In the genomic region with DNA sequence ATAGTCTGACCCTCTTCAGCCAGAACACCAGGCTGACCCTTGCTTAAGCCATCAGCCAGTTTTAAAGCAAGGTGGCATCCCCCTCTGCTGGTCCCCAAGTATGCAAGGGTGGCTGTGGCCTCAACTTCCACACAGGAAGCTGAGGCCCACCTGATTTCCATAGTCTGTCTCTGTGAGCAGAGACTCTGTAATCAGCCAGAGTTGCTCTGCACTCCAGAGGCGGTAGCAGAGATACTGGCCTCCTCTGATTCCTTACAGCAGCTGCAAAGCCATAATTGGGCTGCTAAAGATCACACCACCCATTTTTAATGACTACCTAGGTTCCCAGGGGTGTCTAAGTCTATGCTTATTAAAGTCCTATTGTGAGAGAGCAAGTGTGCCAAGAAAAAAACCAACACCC, we compare ENCODE assay signal across 9 cellular contexts. TPM values are rescaled to one million over a fixed set of nuclear protein-coding genes. Genes with fewer than 3 reads are reported as not detected.
DNase-seq lines count a peak whose midpoint lies in the region; ATAC-seq and TF ChIP-seq lines count a peak whose summit lies in the region.
"Had no signal": no experiment of that assay in that cellular context is flagged by ENCODE, and none has a peak within 500 bp of the region (broad histone marks: within the 10 kb centered on the region; RNA-seq: fewer than 3 reads in every experiment).

No MANE protein-coding gene starts in this region.

- no peaks in the 10 kb centered on the region for H3K27me3 ChIP-seq in breast epithelium

- no peak for TF ChIP-seq POLR2A in breast epithelium (IDR thresholded peaks at IDR 0.05)

- peaks cover 30% of the 10 kb centered on the region for H3K4me1 Mint-ChIP-seq in MCF 10A (ENCODE audit: insufficient read depth, unreplicated experiment)
- H3K4me1 Mint-ChIP-seq in type B pancreatic cell (ENCODE audit: unreplicated experiment), result peaks cover 15% of the 10 kb centered on the region

- peaks cover 3 to 16% of the 10 kb centered on the region in 2 donors for H3K4me1 ChIP-seq in breast epithelium

- H3K27me3 Mint-ChIP-seq in MCF 10A (ENCODE audit: insufficient read depth, unreplicated experiment) (no peaks in the 10 kb centered on the region), type B pancreatic cell (no peaks in the 10 kb centered on the region)

- no peaks in the 10 kb centered on the region for H3K9me3 ChIP-seq in breast epithelium

- intact Hi-C loops in MCF 10A (cut with micrococcal nuclease) (no loop called here), breast epithelium (cut with DNase I; ENCODE audit: low total_unique reads) (no loop called here)

- no peak for DNase-seq in MCF 10A (ENCODE audit: unreplicated experiment)
- DNase-seq in breast epithelium (ENCODE audit: low spot score in 2 of 2), result no peak
- peak; percentile 55 for DNase-seq in RKO (ENCODE audit: low spot score)
- no peak for DNase-seq in fibroblast of the aortic adventitia (ENCODE audit: low read depth)
- no peak for DNase-seq in type B pancreatic cell (ENCODE audit: extremely low spot score, unreplicated experiment)
- no peak for DNase-seq in GOT3 (lab: John Stamatoyannopoulos, UW)
- DNase-seq: NCI-H82 had no signal

- TF ChIP-seq CTCF in MCF 10A (IDR thresholded peaks at IDR 0.05; ENCODE audit: unreplicated experiment) (no peak), breast epithelium (IDR thresholded peaks at IDR 0.05) (no peak), fibroblast of the aortic adventitia (IDR thresholded peaks at IDR 0.05; ENCODE audit: insufficient read depth, low read length) (no peak), type B pancreatic cell (conservative IDR thresholded peaks at IDR 0.05) (no peak)

- H3K27ac ChIP-seq in breast epithelium, result no peak overlapping the region

- CTCF ChIA-PET in MCF 10A (lab: Yijun Ruan, JAX), result interaction anchor here (0.5 to 1.6 kb wide), 3 partner anchors 8 to 431 kb away, joined by 3 to 6 read pairs (median 4); no protein-coding TSS in a partner anchor

- no peaks in the 10 kb centered on the region for H3K9me3 Mint-ChIP-seq in MCF 10A (ENCODE audit: unreplicated experiment)
- H3K9me3 Mint-ChIP-seq in type B pancreatic cell, result no peaks in the 10 kb centered on the region

- POLR2A ChIA-PET in MCF 10A (lab: Yijun Ruan, JAX), result interaction anchor here (0.6 to 4.0 kb wide), 11 partner anchors 7 to 307 kb away, joined by 3 to 46 read pairs (median 5); no protein-coding TSS in a partner anchor

- H3K27ac Mint-ChIP-seq in MCF 10A (ENCODE audit: low read depth, unreplicated experiment), result no peak overlapping the region
- H3K27ac Mint-ChIP-seq in type B pancreatic cell, result peak overlapping the region; percentile 98

- ATAC-seq in HG03039 (IDR thresholded peaks at IDR 0.05; ENCODE audit: unreplicated experiment), result no peak
- ATAC-seq in activated CD4-positive, CD25-positive, alpha-beta regulatory T cell treated with anti-CD3 and anti-CD28 coated beads, Interleukin-2, amount 50 U/mL, for 24 hours, result no peak

- BruUV-seq in MCF 10A (replicated peaks; lab: Mats Ljungman, UMichigan), result no TSS peak

- H3K36me3 ChIP-seq in breast epithelium, result no peaks in the 10 kb centered on the region

- H3K4me3 Mint-ChIP-seq in MCF 10A (ENCODE audit: unreplicated experiment) (peak overlapping the region; percentile 97), type B pancreatic cell (peak overlapping the region; percentile 98)

- H3K4me3 ChIP-seq in breast epithelium (no peak overlapping the region), fibroblast of the aortic adventitia (ENCODE audit: low read depth, low read length) (peak overlapping the region; percentile 18)

- H3K36me3 Mint-ChIP-seq in MCF 10A (ENCODE audit: insufficient read depth, unreplicated experiment), result peaks cover 66% of the 10 kb centered on the region
- peaks cover 23% of the 10 kb centered on the region for H3K36me3 Mint-ChIP-seq in type B pancreatic cell

RNA-seq across cellular contexts. Expression of a gene that starts 1.8 kb away (rescaled TPM):
- total RNA-seq in MCF 10A (2022), result 155 and 200 TPM in 2 replicates
- total RNA-seq in breast epithelium, result 10 to 100 TPM; 39.4 to 86.4 (median 51.5) TPM
- 29.2 and 66.9 TPM in 2 replicates for total RNA-seq in fibroblast of the aortic adventitia (ENCODE audit: low replicate concordance)
- 112 and 115 TPM in 2 replicates for total RNA-seq in type B pancreatic cell (ENCODE audit: low replicate concordance)

RNA-seq across cellular contexts. Expression of a gene that starts 2.2 kb away (rescaled TPM):
- total RNA-seq in MCF 10A (2022) (224 and 262 TPM in 2 replicates), breast epithelium (10 to 100 TPM; 53.9 to 69.8 (median 65.4) TPM), fibroblast of the aortic adventitia (ENCODE audit: low replicate concordance) (137 and 171 TPM in 2 replicates), type B pancreatic cell (ENCODE audit: low replicate concordance) (102 and 166 TPM in 2 replicates)

RNA-seq across cellular contexts. Expression of a gene that starts 32.0 kb away (rescaled TPM):
- total RNA-seq in MCF 10A (2022) (174 and 192 TPM in 2 replicates), breast epithelium (100 to 1,000 TPM; 108 to 176 (median 169) TPM), fibroblast of the aortic adventitia (ENCODE audit: low replicate concordance) (249 and 358 TPM in 2 replicates), type B pancreatic cell (ENCODE audit: low replicate concordance) (55.0 and 125 TPM in 2 replicates)

RNA-seq across cellular contexts. Expression of a gene that starts 32.0 kb away (rescaled TPM):
- total RNA-seq in MCF 10A (2022) (4.9 and 8.6 TPM in 2 replicates), breast epithelium (1 to 10 TPM; 4.5 to 8.3 (median 4.9) TPM), fibroblast of the aortic adventitia (ENCODE audit: low replicate concordance) (1.3 and 4.4 TPM in 2 replicates), type B pancreatic cell (ENCODE audit: low replicate concordance) (7.9 and 11.3 TPM in 2 replicates)

RNA-seq across cellular contexts. Expression of a gene that starts 32.2 kb away (rescaled TPM):
- total RNA-seq in MCF 10A (2022) (49.5 and 62.6 TPM in 2 replicates), breast epithelium (10 to 100 TPM; 32.8 to 40.6 (median 32.9) TPM), fibroblast of the aortic adventitia (ENCODE audit: low replicate concordance) (13.1 and 23.3 TPM in 2 replicates), type B pancreatic cell (ENCODE audit: low replicate concordance) (48.4 and 64.1 TPM in 2 replicates)
